14 cellular contexts compared by ENCODE assay signal in genomic region chr6:152634773-152635172, GRCh38. TPM values are rescaled to one million over a fixed set of nuclear protein-coding genes. Genes with fewer than 3 reads are reported as not detected.
A peak's percentile ranks its signal among the peaks of the same experiment; 100 is the strongest.
DNase-seq lines count a peak whose midpoint lies in the region; ATAC-seq and TF ChIP-seq lines count a peak whose summit lies in the region.
"Had no signal": no experiment of that assay in that cellular context is flagged by ENCODE, and none has a peak within 500 bp of the region (broad histone marks: within the 10 kb centered on the region; RNA-seq: fewer than 3 reads in every experiment).

No MANE protein-coding gene starts in this region.

- peaks cover 14% of the 10 kb centered on the region for H3K23me2 ChIP-seq in H9 (ENCODE audit: insufficient read length, low read depth, low read length, poor library complexity, severe bottlenecking)

- peaks cover 41% of the 10 kb centered on the region for H3K27me3 Mint-ChIP-seq in activated CD4-positive, alpha-beta T cell treated with anti-CD3 and anti-CD28 coated beads, Interleukin-2, amount 10 ng/mL, durations not matched to agents 24 days and 14 days
- peaks cover 52% of the 10 kb centered on the region for H3K27me3 Mint-ChIP-seq in H9 (ENCODE audit: low read depth)

- H3K27ac ChIP-seq in KMS-11: no peak overlapping the region
- no peak overlapping the region for H3K27ac ChIP-seq in trophoblast cell (ENCODE audit: low read depth, low read length)
- no peak overlapping the region for H3K27ac ChIP-seq in coronary artery
- H3K27ac ChIP-seq in H9 (ENCODE audit: insufficient read length, low read depth, low read length): no peak overlapping the region
- H3K27ac ChIP-seq: A549 had no signal

- no peak overlapping the region for H3T11ph ChIP-seq in H9 (ENCODE audit: low read length)

- WGBS in trophoblast cell (ENCODE audit: extremely low coverage, insufficient coverage, insufficient read length): no CpG with 5 or more reads among the region's 3 CpGs
- WGBS in H9 (ENCODE audit: extremely low coverage, insufficient read length, low lambda C conversion rate): no CpG with 5 or more reads among the region's 3 CpGs

- H2AK5ac ChIP-seq in trophoblast cell (ENCODE audit: low read length) (no peak overlapping the region), H9 (ENCODE audit: insufficient read length, low read length) (no peak overlapping the region)

- H4K91ac ChIP-seq in trophoblast cell (ENCODE audit: low read depth, low read length) (no peak overlapping the region), H9 (ENCODE audit: insufficient read length, low read depth, low read length) (no peak overlapping the region)

- H3K27me3 ChIP-seq in KMS-11 (ENCODE audit: insufficient read depth, low read depth) (no peaks in the 10 kb centered on the region), trophoblast cell (ENCODE audit: insufficient read depth, low read length) (peaks cover 24% of the 10 kb centered on the region), H9 (ENCODE audit: insufficient read depth, low read length) (peaks cover 14% of the 10 kb centered on the region; the same call in 1 of the 2 replicates)

- TF ChIP-seq CTCF in KMS-11 (conservative IDR thresholded peaks at IDR 0.05; ENCODE audit: low read depth, low read length) (no peak), coronary artery (IDR thresholded peaks at IDR 0.05) (no peak), H9 (conservative IDR thresholded peaks at IDR 0.05) (no peak)

- peak; percentile 56 for DNase-seq in activated CD4-positive, alpha-beta T cell treated with anti-CD3 and anti-CD28 coated beads, Interleukin-2, amount 10 ng/mL, durations not matched to agents 24 days and 14 days
- no peak for DNase-seq in activated CD4-positive, alpha-beta T cell treated with anti-CD3 and anti-CD28 coated beads, Interleukin-2, amount 50 U/mL, for 4 hours
- DNase-seq in trophoblast cell (no peak), coronary artery (ENCODE audit: low spot score) (no peak), epidermal melanocyte (ENCODE audit: insufficient read length, low spot score) (no peak), H9 (no peak)
- DNase-seq: GDM1, GOT3, NCI-H2171 treated with DMSO at 0.1 percent for 48 hours, T-helper 17 cell had no signal

- H2BK12ac ChIP-seq in trophoblast cell (ENCODE audit: low read length): no peak overlapping the region
- no peak overlapping the region for H2BK12ac ChIP-seq in H9 (ENCODE audit: insufficient read length, low read depth, low read length)

- H3K4me3 Mint-ChIP-seq in activated CD4-positive, alpha-beta T cell treated with anti-CD3 and anti-CD28 coated beads, Interleukin-2, amount 10 ng/mL, durations not matched to agents 24 days and 14 days: no peak overlapping the region
- no peak overlapping the region; a peak in 1 of 5 replicates for H3K4me3 Mint-ChIP-seq in H9
- H3K4me3 Mint-ChIP-seq: T-helper 17 cell had no signal

- no peaks in the 10 kb centered on the region for H3K79me1 ChIP-seq in trophoblast cell (ENCODE audit: low read length)
- H3K79me1 ChIP-seq in H9 (ENCODE audit: insufficient read depth, low read depth, low read length, poor library complexity, severe bottlenecking): no peaks in the 10 kb centered on the region

- H4K20me1 ChIP-seq in KMS-11 (ENCODE audit: insufficient read depth): no peaks in the 10 kb centered on the region
- H4K20me1 ChIP-seq in H9 (ENCODE audit: control insufficient read depth, insufficient read depth, insufficient read length): no peaks in the 10 kb centered on the region

- H3K4me1 Mint-ChIP-seq in activated CD4-positive, alpha-beta T cell treated with anti-CD3 and anti-CD28 coated beads, Interleukin-2, amount 10 ng/mL, durations not matched to agents 24 days and 14 days: peaks cover 7% of the 10 kb centered on the region
- H3K4me1 Mint-ChIP-seq in H9: peaks cover 13 to 17% of the 10 kb centered on the region in 2 experiments; a peak in 3 of 4 replicates

- H2BK15ac ChIP-seq in H9 (ENCODE audit: low read depth, low read length): no peak overlapping the region

- H3K36me3 Mint-ChIP-seq in activated CD4-positive, alpha-beta T cell treated with anti-CD3 and anti-CD28 coated beads, Interleukin-2, amount 10 ng/mL, durations not matched to agents 24 days and 14 days (ENCODE audit: low read depth): no peaks in the 10 kb centered on the region
- peaks cover 0 to 3% (median 0%) of the 10 kb centered on the region in 3 experiments; a peak in 1 of 7 replicates for H3K36me3 Mint-ChIP-seq in H9 (ENCODE audit: insufficient read depth in 1 of 3, low read depth in 3 of 3)

- peaks cover 14% of the 10 kb centered on the region for H3K4me1 ChIP-seq in KMS-11 (ENCODE audit: low read depth, poor library complexity, severe bottlenecking)
- H3K4me1 ChIP-seq in trophoblast cell (ENCODE audit: control insufficient read depth in 1 of 2, insufficient read depth in 2 of 2, low read length in 2 of 2): peaks cover 10 to 20% of the 10 kb centered on the region in 2 experiments
- H3K4me1 ChIP-seq in H9 (ENCODE audit: insufficient read depth, low read length): no peaks in the 10 kb centered on the region; the same call in 1 of the 2 replicates
- H3K4me1 ChIP-seq: A549 had no signal

- no peak overlapping the region for H2BK5ac ChIP-seq in trophoblast cell (ENCODE audit: low read depth, low read length, poor library complexity)
- no peak overlapping the region for H2BK5ac ChIP-seq in H9 (ENCODE audit: insufficient read length, low read length)

- H3K14ac ChIP-seq in trophoblast cell (ENCODE audit: low read length) (no peak overlapping the region), H9 (ENCODE audit: insufficient read depth, low read length) (no peak overlapping the region)

- intact Hi-C loops in activated CD4-positive, alpha-beta T cell treated with anti-CD3 and anti-CD28 coated beads, Interleukin-2, amount 10 ng/mL, durations not matched to agents 24 days and 14 days (cut with micrococcal nuclease): no loop called here

- ATAC-seq in GM21619 (IDR thresholded peaks at IDR 0.05; ENCODE audit: unreplicated experiment): peak; percentile 66
- ATAC-seq: A549, T-helper 17 cell had no signal

- no peak overlapping the region for H3K56ac ChIP-seq in H9 (ENCODE audit: insufficient read length, low read depth, low read length)

- no peak overlapping the region for H3K18ac ChIP-seq in trophoblast cell (ENCODE audit: low read length)
- H3K18ac ChIP-seq in H9 (ENCODE audit: insufficient read length, low read depth, low read length): no peak overlapping the region

- no peak overlapping the region for H4K8ac ChIP-seq in trophoblast cell (ENCODE audit: low read depth, low read length)
- no peak overlapping the region for H4K8ac ChIP-seq in H9 (replicated peaks; ENCODE audit: insufficient read length, low read depth, low read length)

- no peak overlapping the region for H2BK20ac ChIP-seq in H9 (ENCODE audit: low read depth, low read length, poor library complexity, severe bottlenecking)

- H3K9ac ChIP-seq in KMS-11: no peak overlapping the region
- no peak overlapping the region for H3K9ac ChIP-seq in trophoblast cell (ENCODE audit: low read length)
- H3K9ac ChIP-seq in H9 (ENCODE audit: extremely low read depth, insufficient read length, low read length): no peak overlapping the region

- H3K23ac ChIP-seq in trophoblast cell (ENCODE audit: low read length) (peak overlapping the region; percentile 27), H9 (ENCODE audit: insufficient read length, low read depth, low read length) (no peak overlapping the region)

- H4K5ac ChIP-seq in H9 (ENCODE audit: insufficient read length, low read depth, low read length): no peak overlapping the region

- H3K36me3 ChIP-seq in KMS-11 (ENCODE audit: insufficient read depth) (no peaks in the 10 kb centered on the region), trophoblast cell (ENCODE audit: control insufficient read depth in 1 of 2, insufficient read depth in 2 of 2, low read length in 2 of 2) (no peaks in the 10 kb centered on the region)

- H2BK120ac ChIP-seq in trophoblast cell (ENCODE audit: insufficient read depth, low read length, poor library complexity): no peak overlapping the region
- H2BK120ac ChIP-seq in H9 (ENCODE audit: low read depth, low read length, poor library complexity, severe bottlenecking): no peak overlapping the region

- no peak overlapping the region for H3K4me3 ChIP-seq in KMS-11 (IDR thresholded peaks at IDR 0.05; ENCODE audit: insufficient read depth, low read depth, low read length)
- no peak overlapping the region for H3K4me3 ChIP-seq in trophoblast cell (ENCODE audit: low read depth, low read length)
- H3K4me3 ChIP-seq in coronary artery: no peak overlapping the region
- H3K4me3 ChIP-seq: A549 had no signal

- H2AFZ ChIP-seq in KMS-11 (ENCODE audit: low read depth): no peak overlapping the region
- H2AFZ ChIP-seq in trophoblast cell (ENCODE audit: insufficient read depth, low read length, poor library complexity): no peak overlapping the region
- no peak overlapping the region for H2AFZ ChIP-seq in H9 (ENCODE audit: low read length)

- no peaks in the 10 kb centered on the region for H3K9me3 Mint-ChIP-seq in activated CD4-positive, alpha-beta T cell treated with anti-CD3 and anti-CD28 coated beads, Interleukin-2, amount 10 ng/mL, durations not matched to agents 24 days and 14 days
- no peaks in the 10 kb centered on the region; a peak in 1 of 5 replicates for H3K9me3 Mint-ChIP-seq in H9
- H3K9me3 Mint-ChIP-seq: IgD-negative memory B cell had no signal

- no peak overlapping the region for H3K27ac Mint-ChIP-seq in activated CD4-positive, alpha-beta T cell treated with anti-CD3 and anti-CD28 coated beads, Interleukin-2, amount 10 ng/mL, durations not matched to agents 24 days and 14 days
- H3K27ac Mint-ChIP-seq in H9: no peak overlapping the region
- H3K27ac Mint-ChIP-seq: IgD-negative memory B cell, T-helper 17 cell had no signal

- H3K9me3 ChIP-seq in trophoblast cell (ENCODE audit: insufficient read depth, low read depth, low read length) (peaks cover 3% of the 10 kb centered on the region), H9 (ENCODE audit: control insufficient read depth, low read depth, low read length) (no peaks in the 10 kb centered on the region)
- H3K9me3 ChIP-seq: A549 had no signal

- no peak overlapping the region for H3K4ac ChIP-seq in trophoblast cell (ENCODE audit: low read depth, low read length)
- H3K4ac ChIP-seq in H9 (ENCODE audit: low read depth, low read length): no peak overlapping the region

- H3K79me2 ChIP-seq in KMS-11 (ENCODE audit: insufficient read depth, low read depth): no peaks in the 10 kb centered on the region
- no peaks in the 10 kb centered on the region for H3K79me2 ChIP-seq in trophoblast cell (ENCODE audit: control insufficient read depth, insufficient read depth, low read length, poor library complexity)
- no peaks in the 10 kb centered on the region for H3K79me2 ChIP-seq in H9 (ENCODE audit: insufficient read depth, low read length)

- H3K4me2 ChIP-seq in KMS-11 (peak overlapping the region; percentile 0; the same call in 1 of the 2 replicates), trophoblast cell (ENCODE audit: low read length) (no peak overlapping the region), H9 (ENCODE audit: insufficient read depth, insufficient read length, low read length) (no peak overlapping the region)
- H3K4me2 ChIP-seq: A549 had no signal

- no peak overlapping the region for H4K12ac ChIP-seq in trophoblast cell (ENCODE audit: low read depth, low read length)

RNA-seq across cellular contexts. Expression of gene SYNE1, which starts 2.4 kb away (rescaled TPM):
- 10.0 and 14.9 TPM in 2 replicates for total RNA-seq in activated CD4-positive, alpha-beta T cell treated with anti-CD3 and anti-CD28 coated beads, Interleukin-2, amount 10 ng/mL, durations not matched to agents 24 days and 14 days
- polyA plus RNA-seq in trophoblast cell (2013): 5.5 and 5.6 TPM in 2 replicates
- total RNA-seq in H9 (2021): 2.5 and 3.0 TPM in 2 replicates
